In the genomic region with DNA sequence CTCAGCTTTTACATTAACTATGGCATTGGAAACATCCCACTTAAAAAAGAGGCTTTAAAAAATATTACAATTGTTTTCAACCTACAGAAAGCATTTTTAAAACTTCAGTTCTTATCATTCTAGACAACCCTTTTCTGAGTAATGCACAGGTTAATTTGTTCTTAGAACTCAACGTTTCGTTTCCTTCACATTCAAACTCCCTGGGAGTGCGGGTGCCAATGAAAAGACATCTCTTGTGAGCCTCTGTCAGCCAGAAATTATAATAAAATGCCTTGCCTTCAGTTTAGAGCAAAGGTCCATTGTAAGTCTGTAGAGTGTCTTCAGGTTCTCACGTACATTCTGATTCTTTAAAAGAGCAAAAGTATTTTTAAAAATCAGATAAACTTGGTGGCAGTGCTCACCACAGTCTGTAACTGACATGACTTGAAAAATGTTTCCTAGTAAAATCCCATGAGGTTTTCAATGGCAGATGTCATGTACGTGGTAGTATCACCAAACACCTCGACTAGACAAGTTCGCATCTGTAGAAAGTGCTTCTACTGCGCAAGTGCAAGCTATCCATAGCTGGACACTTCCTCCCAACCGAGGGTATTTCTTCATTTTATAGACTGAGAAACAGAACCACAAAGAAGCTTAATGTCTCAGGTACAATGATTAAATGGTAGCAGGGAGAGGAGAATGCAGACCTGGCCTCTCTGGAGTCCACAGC, we compare ENCODE assay signal across 17 cellular contexts.
A peak's percentile ranks its signal among the peaks of the same experiment; 100 is the strongest.
DNase-seq lines count a peak whose midpoint lies in the region; ATAC-seq and TF ChIP-seq lines count a peak whose summit lies in the region.
"Had no signal": no experiment of that assay in that cellular context is flagged by ENCODE, and none has a peak within 500 bp of the region (broad histone marks: within the 10 kb centered on the region; RNA-seq: fewer than 3 reads in every experiment).

No MANE protein-coding gene starts in this region.

- no peaks in the 10 kb centered on the region for H3K27me3 ChIP-seq in testis

- H3K27ac Mint-ChIP-seq in T-helper 1 cell treated with Interleukin-12 subunit alpha and Interleukin-12 subunit beta and Interleukin-4 antibody, amounts not matched to agents 30 μg/mL and 1 μg/mL, for 36 hours = peak overlapping the region; percentile 84
- peak overlapping the region; percentile 69 for H3K27ac Mint-ChIP-seq in activated naive CD8-positive, alpha-beta T cell treated with anti-CD3 and anti-CD28 coated beads, Interleukin-2, amount 10 ng/mL, durations not matched to agents 7 days and 5 days
- no peak overlapping the region for H3K27ac Mint-ChIP-seq in activated naive CD8-positive, alpha-beta T cell treated with anti-CD3 and anti-CD28 coated beads, Interleukin-2, amount 50 U/mL, for 24 hours
- peak overlapping the region; percentile 69 for H3K27ac Mint-ChIP-seq in activated T-helper 1 cell treated with anti-CD3 and anti-CD28 coated beads, Interleukin-12 subunit alpha, Interleukin-12 subunit beta, Interleukin-2, Interleukin-4 antibody, amounts not matched to agents 30 ng/mL and 10 ng/mL and 1 ng/mL, durations not matched to agents 14 hours and 24 hours and 36 hours
- H3K27ac Mint-ChIP-seq: HFFc6 had no signal

- no peak overlapping the region for H3K4me3 ChIP-seq in testis

- POLR2A ChIA-PET in activated naive CD8-positive, alpha-beta T cell treated with anti-CD3 and anti-CD28 coated beads, Interleukin-2, amount 10 ng/mL, durations not matched to agents 7 days and 5 days (lab: Charles Lee) = interaction anchor here (0.6 kb wide), 1 partner anchor 164 kb away, joined by 4 read pairs; no protein-coding TSS in a partner anchor

- no peak for TF ChIP-seq CTCF in testis (IDR thresholded peaks at IDR 0.05)

- TF ChIP-seq POLR2A in testis (IDR thresholded peaks at IDR 0.05) = no peak

- H3K27ac ChIP-seq in testis = no peak overlapping the region
- H3K27ac ChIP-seq: HL-60 had no signal

- peaks cover 60% of the 10 kb centered on the region for H3K4me1 Mint-ChIP-seq in T-helper 1 cell treated with Interleukin-12 subunit alpha and Interleukin-12 subunit beta and Interleukin-4 antibody, amounts not matched to agents 30 μg/mL and 1 μg/mL, for 36 hours (ENCODE audit: low read depth)
- peaks cover 19% of the 10 kb centered on the region for H3K4me1 Mint-ChIP-seq in activated naive CD8-positive, alpha-beta T cell treated with anti-CD3 and anti-CD28 coated beads, Interleukin-2, amount 10 ng/mL, durations not matched to agents 7 days and 5 days
- peaks cover 13% of the 10 kb centered on the region for H3K4me1 Mint-ChIP-seq in activated naive CD8-positive, alpha-beta T cell treated with anti-CD3 and anti-CD28 coated beads, Interleukin-2, amount 50 U/mL, for 24 hours
- H3K4me1 Mint-ChIP-seq in activated T-helper 1 cell treated with anti-CD3 and anti-CD28 coated beads, Interleukin-12 subunit alpha, Interleukin-12 subunit beta, Interleukin-2, Interleukin-4 antibody, amounts not matched to agents 30 ng/mL and 10 ng/mL and 1 ng/mL, durations not matched to agents 14 hours and 24 hours and 36 hours (ENCODE audit: low read depth) = peaks cover 61% of the 10 kb centered on the region

- H3K36me3 Mint-ChIP-seq in T-helper 1 cell treated with Interleukin-12 subunit alpha and Interleukin-12 subunit beta and Interleukin-4 antibody, amounts not matched to agents 30 μg/mL and 1 μg/mL, for 36 hours (ENCODE audit: low read depth) = peaks cover 24% of the 10 kb centered on the region
- H3K36me3 Mint-ChIP-seq in activated naive CD8-positive, alpha-beta T cell treated with anti-CD3 and anti-CD28 coated beads, Interleukin-2, amount 10 ng/mL, durations not matched to agents 7 days and 5 days = peaks cover 3% of the 10 kb centered on the region
- H3K36me3 Mint-ChIP-seq in activated naive CD8-positive, alpha-beta T cell treated with anti-CD3 and anti-CD28 coated beads, Interleukin-2, amount 50 U/mL, for 24 hours (ENCODE audit: low read depth) = no peaks in the 10 kb centered on the region
- H3K36me3 Mint-ChIP-seq in activated T-helper 1 cell treated with anti-CD3 and anti-CD28 coated beads, Interleukin-12 subunit alpha, Interleukin-12 subunit beta, Interleukin-2, Interleukin-4 antibody, amounts not matched to agents 30 ng/mL and 10 ng/mL and 1 ng/mL, durations not matched to agents 14 hours and 24 hours and 36 hours (ENCODE audit: low read depth) = peaks cover 6% of the 10 kb centered on the region
- H3K36me3 Mint-ChIP-seq: CD4-positive, alpha-beta memory T cell had no signal

- WGBS in testis, 2 donors = 75 to 86% methylated on average over 9 of the region's 9 CpGs

- no peak for DNase-seq in T-helper 1 cell
- no peak for DNase-seq in activated naive CD8-positive, alpha-beta T cell treated with anti-CD3 and anti-CD28 coated beads, Interleukin-2, amount 10 ng/mL, durations not matched to agents 7 days and 5 days
- DNase-seq in activated naive CD8-positive, alpha-beta T cell treated with anti-CD3 and anti-CD28 coated beads, Interleukin-2, amount 50 U/mL, for 24 hours = no peak
- no peak for DNase-seq in activated T-helper 1 cell treated with anti-CD3 and anti-CD28 coated beads, Interleukin-12 subunit alpha, Interleukin-12 subunit beta, Interleukin-2, Interleukin-4 antibody, amounts not matched to agents 30 ng/mL and 10 ng/mL and 1 ng/mL, durations not matched to agents 14 hours and 24 hours and 36 hours (ENCODE audit: low spot score)
- DNase-seq in testis = no peak
- DNase-seq in NCI-H510A treated with DMSO at 0.1 percent for 48 hours (lab: John Stamatoyannopoulos, UW) = no peak
- DNase-seq: 8988T; AML-193; C1 segment of cervical spinal cord; CD4-positive, alpha-beta memory T cell; DMS79; EL; HCEC 1CT; HFFc6 had no signal

- no peaks in the 10 kb centered on the region for H3K9me3 Mint-ChIP-seq in T-helper 1 cell treated with Interleukin-12 subunit alpha and Interleukin-12 subunit beta and Interleukin-4 antibody, amounts not matched to agents 30 μg/mL and 1 μg/mL, for 36 hours
- no peaks in the 10 kb centered on the region for H3K9me3 Mint-ChIP-seq in activated naive CD8-positive, alpha-beta T cell treated with anti-CD3 and anti-CD28 coated beads, Interleukin-2, amount 10 ng/mL, durations not matched to agents 7 days and 5 days
- no peaks in the 10 kb centered on the region for H3K9me3 Mint-ChIP-seq in activated naive CD8-positive, alpha-beta T cell treated with anti-CD3 and anti-CD28 coated beads, Interleukin-2, amount 50 U/mL, for 24 hours
- H3K9me3 Mint-ChIP-seq in activated T-helper 1 cell treated with anti-CD3 and anti-CD28 coated beads, Interleukin-12 subunit alpha, Interleukin-12 subunit beta, Interleukin-2, Interleukin-4 antibody, amounts not matched to agents 30 ng/mL and 10 ng/mL and 1 ng/mL, durations not matched to agents 14 hours and 24 hours and 36 hours = no peaks in the 10 kb centered on the region
- H3K9me3 Mint-ChIP-seq: CD4-positive, alpha-beta memory T cell; HFFc6 had no signal

- no peaks in the 10 kb centered on the region for H3K27me3 Mint-ChIP-seq in T-helper 1 cell treated with Interleukin-12 subunit alpha and Interleukin-12 subunit beta and Interleukin-4 antibody, amounts not matched to agents 30 μg/mL and 1 μg/mL, for 36 hours (ENCODE audit: low read depth)
- no peaks in the 10 kb centered on the region for H3K27me3 Mint-ChIP-seq in activated naive CD8-positive, alpha-beta T cell treated with anti-CD3 and anti-CD28 coated beads, Interleukin-2, amount 10 ng/mL, durations not matched to agents 7 days and 5 days
- H3K27me3 Mint-ChIP-seq in activated naive CD8-positive, alpha-beta T cell treated with anti-CD3 and anti-CD28 coated beads, Interleukin-2, amount 50 U/mL, for 24 hours = no peaks in the 10 kb centered on the region
- H3K27me3 Mint-ChIP-seq in activated T-helper 1 cell treated with anti-CD3 and anti-CD28 coated beads, Interleukin-12 subunit alpha, Interleukin-12 subunit beta, Interleukin-2, Interleukin-4 antibody, amounts not matched to agents 30 ng/mL and 10 ng/mL and 1 ng/mL, durations not matched to agents 14 hours and 24 hours and 36 hours (ENCODE audit: insufficient read depth) = no peaks in the 10 kb centered on the region
- H3K27me3 Mint-ChIP-seq: CD4-positive, alpha-beta memory T cell had no signal

- ATAC-seq in activated naive CD8-positive, alpha-beta T cell treated with anti-CD3 and anti-CD28 coated beads, Interleukin-2, amount 10 ng/mL, durations not matched to agents 7 days and 5 days (ENCODE audit: low read depth) = peak; percentile 37
- no peak for ATAC-seq in activated naive CD8-positive, alpha-beta T cell treated with anti-CD3 and anti-CD28 coated beads, Interleukin-2, amount 50 U/mL, for 24 hours
- no peak for ATAC-seq in HG03439 (IDR thresholded peaks at IDR 0.05; ENCODE audit: unreplicated experiment)

- intact Hi-C loops in activated T-helper 1 cell treated with anti-CD3 and anti-CD28 coated beads, Interleukin-12 subunit alpha, Interleukin-12 subunit beta, Interleukin-2, Interleukin-4 antibody, amounts not matched to agents 30 ng/mL and 10 ng/mL and 1 ng/mL, durations not matched to agents 14 hours and 24 hours and 36 hours (cut with micrococcal nuclease) = no loop called here
- intact Hi-C loops in testis (cut with DNase I; ENCODE audit: low total_unique reads) = no loop called here

- H3K36me3 ChIP-seq in testis (ENCODE audit: low read depth, missing control alignments) = no peaks in the 10 kb centered on the region

- peak overlapping the region; percentile 51 for H3K4me3 Mint-ChIP-seq in T-helper 1 cell treated with Interleukin-12 subunit alpha and Interleukin-12 subunit beta and Interleukin-4 antibody, amounts not matched to agents 30 μg/mL and 1 μg/mL, for 36 hours
- H3K4me3 Mint-ChIP-seq in activated naive CD8-positive, alpha-beta T cell treated with anti-CD3 and anti-CD28 coated beads, Interleukin-2, amount 10 ng/mL, durations not matched to agents 7 days and 5 days = no peak overlapping the region
- H3K4me3 Mint-ChIP-seq in activated naive CD8-positive, alpha-beta T cell treated with anti-CD3 and anti-CD28 coated beads, Interleukin-2, amount 50 U/mL, for 24 hours = no peak overlapping the region
- H3K4me3 Mint-ChIP-seq in activated T-helper 1 cell treated with anti-CD3 and anti-CD28 coated beads, Interleukin-12 subunit alpha, Interleukin-12 subunit beta, Interleukin-2, Interleukin-4 antibody, amounts not matched to agents 30 ng/mL and 10 ng/mL and 1 ng/mL, durations not matched to agents 14 hours and 24 hours and 36 hours = peak overlapping the region; percentile 17
- H3K4me3 Mint-ChIP-seq: CD4-positive, alpha-beta memory T cell; HFFc6 had no signal

- H3K4me1 ChIP-seq in testis = no peaks in the 10 kb centered on the region

- H3K9me3 ChIP-seq in testis = no peaks in the 10 kb centered on the region

Comparison
In these comparisons a context has a peak if more than half of its experiments do, and no peak if none do; other contexts are left out.
1. H3K4me3 Mint-ChIP-seq: peak in T-helper 1 cell treated with Interleukin-12 subunit alpha and Interleukin-12 subunit beta and Interleukin-4 antibody, amounts not matched to agents 30 μg/mL and 1 μg/mL, for 36 hours (single experiment) and activated T-helper 1 cell treated with anti-CD3 and anti-CD28 coated beads, Interleukin-12 subunit alpha, Interleukin-12 subunit beta, Interleukin-2, Interleukin-4 antibody, amounts not matched to agents 30 ng/mL and 10 ng/mL and 1 ng/mL, durations not matched to agents 14 hours and 24 hours and 36 hours (single experiment); none in activated naive CD8-positive, alpha-beta T cell treated with anti-CD3 and anti-CD28 coated beads, Interleukin-2, amount 10 ng/mL, durations not matched to agents 7 days and 5 days (single experiment) and activated naive CD8-positive, alpha-beta T cell treated with anti-CD3 and anti-CD28 coated beads, Interleukin-2, amount 50 U/mL, for 24 hours (single experiment).